Comparison of ENCODE assay signal across 17 cellular contexts in genomic region chr11:130709531-130709930, GRCh38.
DNase-seq lines count a peak whose midpoint lies in the region; ATAC-seq, FAIRE-seq and TF ChIP-seq lines count a peak whose summit lies in the region.
"Had no signal": no experiment of that assay in that cellular context is flagged by ENCODE, and none has a peak within 500 bp of the region (broad histone marks: within the 10 kb centered on the region; RNA-seq: fewer than 3 reads in every experiment).

No MANE protein-coding gene starts in this region.

- BruUV-seq in HepG2 (replicated peaks; lab: Mats Ljungman, UMichigan), result no TSS peak

- TF ChIP-seq CTCF in fibroblast of lung (conservative IDR thresholded peaks at IDR 0.05 in 1 of 2, IDR thresholded peaks at IDR 0.05 in 1 of 2; ENCODE audit: low read depth in 1 of 2, low read length in 2 of 2) (no peak), testis (IDR thresholded peaks at IDR 0.05) (no peak), HepG2 (CRISPR knock-in tag; IDR thresholded peaks at IDR 0.05) (no peak)

- no peaks in the 10 kb centered on the region for H3K36me3 Mint-ChIP-seq in stimulated activated effector memory CD8-positive, alpha-beta T cell treated with anti-CD3 and anti-CD28 coated beads, Interleukin-12 subunit alpha, Interleukin-12 subunit beta, amount 100 ng/mL, for 72 hours
- H3K36me3 Mint-ChIP-seq: CD8-positive, alpha-beta T cell had no signal

- TF ChIP-seq POLR2A in testis (IDR thresholded peaks at IDR 0.05) (no peak), HepG2 (IDR thresholded peaks at IDR 0.05; ENCODE audit: insufficient read depth in 1 of 2, low read depth in 2 of 2, low read length in 2 of 2) (no peak)

- no peaks in the 10 kb centered on the region for H3K9me2 ChIP-seq in Karpas-422 (replicated peaks; ENCODE audit: insufficient read depth, low read length)

- H3K36me3 ChIP-seq in Karpas-422 (ENCODE audit: insufficient read depth, low read length) (no peaks in the 10 kb centered on the region), fibroblast of lung (ENCODE audit: control insufficient read depth, insufficient read depth, low read length) (no peaks in the 10 kb centered on the region), testis (ENCODE audit: low read depth, missing control alignments) (no peaks in the 10 kb centered on the region), HepG2 (replicated peaks in 1 of 2; ENCODE audit: control insufficient read depth in 1 of 2, insufficient read depth in 2 of 2, low read length in 2 of 2) (no peaks in the 10 kb centered on the region)

- no peak overlapping the region for H2AFZ ChIP-seq in Karpas-422 (ENCODE audit: low read length)
- no peak overlapping the region for H2AFZ ChIP-seq in fibroblast of lung (ENCODE audit: low read length)
- H2AFZ ChIP-seq in HepG2 (ENCODE audit: low read length), result no peak overlapping the region

- no peaks in the 10 kb centered on the region for H3K4me1 Mint-ChIP-seq in stimulated activated effector memory CD8-positive, alpha-beta T cell treated with anti-CD3 and anti-CD28 coated beads, Interleukin-12 subunit alpha, Interleukin-12 subunit beta, amount 100 ng/mL, for 72 hours

- peaks cover 38% of the 10 kb centered on the region for H3K4me1 ChIP-seq in Karpas-422 (ENCODE audit: low read length)
- H3K4me1 ChIP-seq in fibroblast of lung (ENCODE audit: control insufficient read depth, extremely low read depth, insufficient read depth, low read length), result peaks cover 13% of the 10 kb centered on the region
- no peaks in the 10 kb centered on the region for H3K4me1 ChIP-seq in testis
- no peaks in the 10 kb centered on the region for H3K4me1 ChIP-seq in HepG2 (ENCODE audit: insufficient read depth, low read length)
- H3K4me1 ChIP-seq: A549 had no signal

- H3K27ac ChIP-seq in Karpas-422 (ENCODE audit: low read length) (no peak overlapping the region), fibroblast of lung (ENCODE audit: insufficient read depth, low read length) (peak overlapping the region; percentile 52), testis (no peak overlapping the region), HepG2 (ENCODE audit: extremely low read length, insufficient read depth, low read length) (no peak overlapping the region)
- H3K27ac ChIP-seq: A549 had no signal

- in situ Hi-C loops in HepG2 (cut with HindIII; ENCODE audit: extremely low pct_ligation_motif_present, low pct_unique_long_range_greater_than_20kb), result no loop called here

- no peak overlapping the region for H3K27ac Mint-ChIP-seq in stimulated activated effector memory CD8-positive, alpha-beta T cell treated with anti-CD3 and anti-CD28 coated beads, Interleukin-12 subunit alpha, Interleukin-12 subunit beta, amount 100 ng/mL, for 72 hours
- H3K27ac Mint-ChIP-seq: CD8-positive, alpha-beta T cell; HFFc6 had no signal

- H3K9ac ChIP-seq in Karpas-422 (ENCODE audit: low read length) (peak overlapping the region; percentile 45; the same call in 1 of the 2 replicates), fibroblast of lung (ENCODE audit: insufficient read depth, low read length) (no peak overlapping the region), HepG2 (ENCODE audit: insufficient read depth, low read depth, low read length) (no peak overlapping the region)

- peak; percentile 37 for ATAC-seq in stimulated activated effector memory CD8-positive, alpha-beta T cell treated with anti-CD3 and anti-CD28 coated beads, Interleukin-12 subunit alpha, Interleukin-12 subunit beta, amount 100 ng/mL, for 72 hours
- ATAC-seq in HepG2, result no peak
- ATAC-seq: A549; CD8-positive, alpha-beta T cell; HCT116 had no signal

- DNase-seq in Karpas-422 (no peak), fibroblast of lung (ENCODE audit: low read depth in 2 of 2) (no peak), SKM-1 (lab: John Stamatoyannopoulos, UW; ENCODE audit: unreplicated experiment) (no peak), testis (no peak), HepG2 (ENCODE audit: low spot score) (no peak)
- no peak for DNase-seq in stimulated activated effector memory CD8-positive, alpha-beta T cell treated with anti-CD3 and anti-CD28 coated beads, Interleukin-12 subunit alpha, Interleukin-12 subunit beta, amount 100 ng/mL, for 72 hours (ENCODE audit: low spot score in 2 of 2)
- no peak for DNase-seq in activated CD4-positive, alpha-beta T cell treated with anti-CD3 and anti-CD28 coated beads for 1 hour
- DNase-seq: AML-193; Calu3; CD8-positive, alpha-beta T cell; DMS79 treated with DMSO at 0.1 percent for 48 hours; GF-D8; GOT3; H7; HFFc6 had no signal

- H3K4me2 ChIP-seq in Karpas-422 (ENCODE audit: low read depth, low read length, poor library complexity, severe bottlenecking) (no peak overlapping the region), fibroblast of lung (ENCODE audit: extremely low read depth, insufficient read depth, low read length) (no peak overlapping the region), HepG2 (ENCODE audit: low read depth, low read length) (no peak overlapping the region)
- H3K4me2 ChIP-seq: A549 had no signal

- no peak for TF ChIP-seq RAD21 in HepG2 (CRISPR knock-in tag; IDR thresholded peaks at IDR 0.05)

- FAIRE-seq in HepG2 (lab: Jason Lieb, UNC), result no peak
- FAIRE-seq: A549 had no signal

- TF ChIP-seq EP300 in HepG2 (IDR thresholded peaks at IDR 0.05; ENCODE audit: low read depth in 2 of 2, low read length in 2 of 2) (no peak), HepG2 (CRISPR knock-in tag; IDR thresholded peaks at IDR 0.05; ENCODE audit: borderline replicate concordance) (no peak)

- peak overlapping the region; percentile 25; the same call in 1 of the 2 replicates for H3K4me3 ChIP-seq in Karpas-422 (ENCODE audit: low read length)
- no peak overlapping the region for H3K4me3 ChIP-seq in fibroblast of lung (replicated peaks in 1 of 4; ENCODE audit: control extremely low read depth in 1 of 4, insufficient read depth in 1 of 4, low read depth in 3 of 4, low read length in 4 of 4)
- H3K4me3 ChIP-seq in testis, result no peak overlapping the region
- H3K4me3 ChIP-seq in HepG2 (replicated peaks in 1 of 3; ENCODE audit: insufficient read depth in 1 of 3, low read depth in 2 of 3, low read length in 3 of 3), result no peak overlapping the region
- H3K4me3 ChIP-seq: A549 had no signal

- no peaks in the 10 kb centered on the region for H3K27me3 ChIP-seq in Karpas-422 (ENCODE audit: low read length)
- no peaks in the 10 kb centered on the region for H3K27me3 ChIP-seq in fibroblast of lung (ENCODE audit: control insufficient read depth, insufficient read depth, low read length)
- no peaks in the 10 kb centered on the region for H3K27me3 ChIP-seq in testis
- H3K27me3 ChIP-seq in HepG2 (ENCODE audit: control insufficient read depth in 1 of 2, insufficient read depth in 2 of 2, low read length in 2 of 2), result no peaks in the 10 kb centered on the region

- H3K4me3 Mint-ChIP-seq in stimulated activated effector memory CD8-positive, alpha-beta T cell treated with anti-CD3 and anti-CD28 coated beads, Interleukin-12 subunit alpha, Interleukin-12 subunit beta, amount 100 ng/mL, for 72 hours, result no peak overlapping the region
- H3K4me3 Mint-ChIP-seq: CD8-positive, alpha-beta T cell; HFFc6 had no signal

- intact Hi-C loops in testis (cut with DNase I; ENCODE audit: low total_unique reads) (no loop called here), HepG2 (cut with micrococcal nuclease; ENCODE audit: unreplicated experiment) (no loop called here)

- CTCF ChIA-PET in HepG2 (lab: Yijun Ruan, JAX; ENCODE audit: low intra/inter-chr PET ratio, low total read pairs), result no interaction called here

- H3K79me2 ChIP-seq in Karpas-422 (ENCODE audit: low read length) (no peaks in the 10 kb centered on the region), fibroblast of lung (ENCODE audit: control insufficient read depth, insufficient read depth, low read length) (no peaks in the 10 kb centered on the region), HepG2 (ENCODE audit: insufficient read depth, low read length) (no peaks in the 10 kb centered on the region)

- 84 to 91% methylated on average over 5 of the region's 5 CpGs for WGBS in testis, 2 donors
- WGBS in HepG2 (ENCODE audit: low lambda C conversion rate), result 8% methylated on average over 4 of the region's 5 CpGs

- H4K20me1 ChIP-seq in Karpas-422 (ENCODE audit: insufficient read depth, low read depth, low read length) (no peaks in the 10 kb centered on the region), fibroblast of lung (ENCODE audit: control insufficient read depth, extremely low read depth, insufficient read depth, low read length) (no peaks in the 10 kb centered on the region), HepG2 (ENCODE audit: insufficient read depth, low read length) (no peaks in the 10 kb centered on the region)

- POLR2A ChIA-PET in HepG2 (lab: Yijun Ruan, JAX), result no interaction called here

- H3K9me3 Mint-ChIP-seq in stimulated activated effector memory CD8-positive, alpha-beta T cell treated with anti-CD3 and anti-CD28 coated beads, Interleukin-12 subunit alpha, Interleukin-12 subunit beta, amount 100 ng/mL, for 72 hours, result no peaks in the 10 kb centered on the region
- H3K9me3 Mint-ChIP-seq: CD8-positive, alpha-beta T cell had no signal

- H3K9me3 ChIP-seq in Karpas-422 (ENCODE audit: low read length) (no peaks in the 10 kb centered on the region), fibroblast of lung (ENCODE audit: control insufficient read depth, insufficient read depth, low read depth, low read length) (no peaks in the 10 kb centered on the region), testis (no peaks in the 10 kb centered on the region), HepG2 (ENCODE audit: low read length) (no peaks in the 10 kb centered on the region; the same call in 1 of the 2 replicates)
- H3K9me3 ChIP-seq: A549 had no signal
